10 cellular contexts compared by ENCODE assay signal in the genomic region with DNA sequence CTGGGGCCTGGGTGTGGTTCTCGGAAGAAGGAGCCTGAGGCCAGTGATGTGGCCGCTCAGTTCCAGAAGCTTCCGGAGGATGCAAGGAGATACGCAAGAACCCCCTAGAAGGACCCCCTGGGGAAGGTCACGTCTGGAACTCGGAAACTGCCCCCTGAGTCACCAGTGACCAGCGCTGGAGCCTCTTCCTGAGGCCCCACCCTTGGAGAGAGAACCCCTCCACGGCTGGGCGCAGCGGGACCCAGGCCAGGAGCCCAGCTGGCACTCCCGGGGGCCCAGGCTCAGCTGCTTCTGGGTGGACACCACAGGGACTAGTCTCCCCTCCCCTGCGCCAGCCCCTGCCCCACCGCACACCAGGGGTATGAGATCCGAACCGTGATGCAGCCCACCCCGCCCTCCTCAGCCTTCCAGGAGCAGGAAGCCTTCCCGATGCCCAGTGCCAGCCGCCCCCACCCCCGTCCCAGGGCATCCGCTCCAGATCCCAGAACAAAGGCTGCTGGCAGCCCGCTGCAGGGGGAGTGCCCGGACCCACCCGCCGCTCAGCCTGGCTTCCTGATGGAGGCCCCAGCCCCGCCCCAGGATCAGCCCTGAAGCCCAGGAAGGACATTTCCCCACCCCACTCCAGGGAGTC. TPM values are rescaled to one million over a fixed set of nuclear protein-coding genes. Genes with fewer than 3 reads are reported as not detected.
A peak's percentile ranks its signal among the peaks of the same experiment; 100 is the strongest.
DNase-seq lines count a peak whose midpoint lies in the region; ATAC-seq and TF ChIP-seq lines count a peak whose summit lies in the region.
"Had no signal": no experiment of that assay in that cellular context is flagged by ENCODE, and none has a peak within 500 bp of the region (broad histone marks: within the 10 kb centered on the region; RNA-seq: fewer than 3 reads in every experiment).

No MANE protein-coding gene starts in this region.

- H3K27me3 ChIP-seq in endodermal cell (ENCODE audit: control insufficient read depth, insufficient read depth, low read length, poor library complexity, severe bottlenecking) (no peaks in the 10 kb centered on the region), lung (ENCODE audit: control insufficient read depth, insufficient read depth) (no peaks in the 10 kb centered on the region), uterus (no peaks in the 10 kb centered on the region)

- POLR2A ChIA-PET in OCI-LY7 (lab: Charles Lee), result interaction anchor here (1.4 kb wide), 1 partner anchor 20 kb away, joined by 5 read pairs; no protein-coding TSS in a partner anchor

- no peaks in the 10 kb centered on the region for H3K9me3 Mint-ChIP-seq in endodermal cell

- H3K9ac ChIP-seq in endodermal cell (ENCODE audit: extremely low read depth, low read length, poor library complexity, severe bottlenecking), result no peak overlapping the region

- CTCF ChIA-PET in OCI-LY7 (lab: Charles Lee; ENCODE audit: unreplicated experiment), result interaction anchor here (0.5 kb wide), 1 partner anchor 28 kb away, joined by 3 read pairs; no protein-coding TSS in a partner anchor

- H3K27me3 Mint-ChIP-seq in endodermal cell (ENCODE audit: insufficient read depth), result no peaks in the 10 kb centered on the region

- peak overlapping the region; percentile 46 for H3K27ac ChIP-seq in OCI-LY7 (ENCODE audit: low read depth, low read length, poor library complexity, severe bottlenecking)
- H3K27ac ChIP-seq in endodermal cell (ENCODE audit: low read depth, low read length), result no peak overlapping the region
- H3K27ac ChIP-seq in lung (ENCODE audit: low read depth in 1 of 2, low read length in 1 of 2), result peak overlapping the region; percentile 87 to 91
- peak overlapping the region; percentile 91 to 92 for H3K27ac ChIP-seq in uterus

- peak overlapping the region; percentile 61 for H3K4me2 ChIP-seq in OCI-LY7 (ENCODE audit: low read length)

- peaks cover 3% of the 10 kb centered on the region for H3K36me3 Mint-ChIP-seq in endodermal cell (ENCODE audit: low read depth)

- DNase-seq in OCI-LY7 (ENCODE audit: low spot score), result no peak
- peak; percentile 47 for DNase-seq in endodermal cell
- DNase-seq in lung (ENCODE audit: low spot score), result no peak
- peak in 1 of 2 donors; percentile 75 for DNase-seq in uterus
- DNase-seq in effector CD4-positive, alpha-beta T cell, result no peak
- DNase-seq: activated gamma-delta T cell treated with Interleukin-2 at 50 U/mL for 16 hours, MM.1S had no signal

- H3K79me2 ChIP-seq in OCI-LY7 (ENCODE audit: insufficient read depth, low read depth, low read length), result no peaks in the 10 kb centered on the region

- H3K4me1 Mint-ChIP-seq in endodermal cell, result peaks cover 26% of the 10 kb centered on the region

- TF ChIP-seq CTCF in OCI-LY7 (conservative IDR thresholded peaks at IDR 0.05; ENCODE audit: low read length) (no peak), endodermal cell (conservative IDR thresholded peaks at IDR 0.05) (no peak), lung (IDR thresholded peaks at IDR 0.05; ENCODE audit: control extremely low read depth, extremely low read depth) (no peak), uterus (IDR thresholded peaks at IDR 0.05) (no peak)

- 92 to 94% methylated on average over 11 to 25 of the region's 25 CpGs for WGBS in endodermal cell (ENCODE audit: insufficient coverage in 1 of 2, insufficient read length in 1 of 2), 2 experiments
- WGBS in lung, 2 donors, result 53 to 78% methylated on average over 21 to 25 of the region's 25 CpGs

- H3K4me1 ChIP-seq in OCI-LY7 (ENCODE audit: insufficient read depth, low read length, poor library complexity, severe bottlenecking) (peaks cover 66% of the 10 kb centered on the region), endodermal cell (ENCODE audit: control insufficient read depth, insufficient read depth, low read length) (peaks cover 45% of the 10 kb centered on the region), lung (ENCODE audit: control insufficient read depth in 2 of 2, insufficient read depth in 2 of 2, low read length in 2 of 2) (peaks cover 24 to 65% of the 10 kb centered on the region in 2 donors), uterus (peaks cover 7 to 38% of the 10 kb centered on the region in 2 donors)

- intact Hi-C loops in OCI-LY7 (cut with micrococcal nuclease; ENCODE audit: unreplicated experiment) (loop anchor here (1.0 kb wide), 1 partner anchor 20 kb away; no protein-coding TSS in a partner anchor), uterus (cut with DNase I; ENCODE audit: low total_unique reads) (no loop called here)

- H3K36me3 ChIP-seq in OCI-LY7 (ENCODE audit: insufficient read depth, low read length) (no peaks in the 10 kb centered on the region; the same call in 1 of the 2 replicates), endodermal cell (ENCODE audit: control insufficient read depth, insufficient read depth, low read length) (peaks cover 30% of the 10 kb centered on the region), lung (ENCODE audit: control insufficient read depth in 2 of 2, insufficient read depth in 2 of 2, low read length in 2 of 2) (peaks cover 0 to 11% of the 10 kb centered on the region in 2 donors), uterus (no peaks in the 10 kb centered on the region)

- no peak for TF ChIP-seq POLR2A in uterus (IDR thresholded peaks at IDR 0.05)

- no peaks in the 10 kb centered on the region for H4K20me1 ChIP-seq in OCI-LY7 (ENCODE audit: insufficient read depth, low read length)

- H3K4me3 Mint-ChIP-seq in endodermal cell, result no peak overlapping the region

- no peak for ATAC-seq in lung (ENCODE audit: insufficient read depth, low FRiP score)
- ATAC-seq in HG03342 (IDR thresholded peaks at IDR 0.05; ENCODE audit: unreplicated experiment), result no peak
- no peak for ATAC-seq in HG03432 (IDR thresholded peaks at IDR 0.05; ENCODE audit: unreplicated experiment)
- ATAC-seq: GM12878 had no signal

- H3K27ac Mint-ChIP-seq in endodermal cell, result no peak overlapping the region

- no peaks in the 10 kb centered on the region for H3K9me2 ChIP-seq in OCI-LY7 (ENCODE audit: insufficient read depth, low read length)

- BruUV-seq in OCI-LY7 (replicated peaks; lab: Mats Ljungman, UMichigan), result no TSS peak

- no peak overlapping the region for H2AFZ ChIP-seq in OCI-LY7 (ENCODE audit: low read length)

- H3K4me3 ChIP-seq in OCI-LY7 (ENCODE audit: low read depth, low read length, poor library complexity, severe bottlenecking) (no peak overlapping the region), endodermal cell (ENCODE audit: low read length) (no peak overlapping the region), lung (no peak overlapping the region), uterus (no peak overlapping the region)
- H3K4me3 ChIP-seq: GM12878 had no signal

- H3K9me3 ChIP-seq in OCI-LY7 (ENCODE audit: low read length) (no peaks in the 10 kb centered on the region), endodermal cell (ENCODE audit: control insufficient read depth, low read length) (no peaks in the 10 kb centered on the region), lung (ENCODE audit: control insufficient read depth in 2 of 2, insufficient read depth in 1 of 2, low read length in 1 of 2) (no peaks in the 10 kb centered on the region), uterus (no peaks in the 10 kb centered on the region)

RNA-seq across cellular contexts. Expression of gene LAMA5, which starts 7.5 kb away (rescaled TPM):
- total RNA-seq in OCI-LY7 (2014; rRNA removed; shearing (Covaris generic)), result 53.3 and 59.3 TPM in 2 replicates
- total RNA-seq in OCI-LY7 (2022) (144 and 162 TPM in 2 replicates), endodermal cell (100 to 1,000 TPM; 315 to 369 TPM), lung (100 to 1,000 TPM; 209 to 315 TPM), uterus (100 to 1,000 TPM in 2 of 4 donors, 10 to 100 TPM in 2; 50.6 to 375 (median 90.8) TPM)
- 95.9 TPM for polyA plus RNA-seq in endodermal cell (2013, experiment 1 of 2)
- polyA plus RNA-seq in endodermal cell (2013, experiment 2 of 2), result 89.1 TPM
- polyA plus RNA-seq in lung, result 100 to 1,000 TPM; 116 to 279 TPM

RNA-seq across cellular contexts. Expression of gene RPS21, which starts 27.3 kb away (rescaled TPM):
- total RNA-seq in OCI-LY7 (2014; rRNA removed; shearing (Covaris generic)), result 2,092 and 3,376 TPM in 2 replicates
- 2,373 and 2,571 TPM in 2 replicates for total RNA-seq in OCI-LY7 (2022)
- total RNA-seq in endodermal cell, result 1,000 to 10,000 TPM; 1,288 to 1,382 TPM
- polyA plus RNA-seq in endodermal cell (2013, experiment 1 of 2), result 1,213 TPM
- 1,212 TPM for polyA plus RNA-seq in endodermal cell (2013, experiment 2 of 2)
- 1,000 to 10,000 TPM in 1 of 2 donors, 100 to 1,000 TPM in 1; 222 to 1,251 TPM for total RNA-seq in lung
- polyA plus RNA-seq in lung, result 1,000 to 10,000 TPM; 4,051 to 4,827 TPM
- total RNA-seq in uterus, result over 10,000 TPM in 1 of 4 donors, 1,000 to 10,000 TPM in 3; 1,151 to 14,756 (median 1,928) TPM

RNA-seq across cellular contexts. Expression of gene CABLES2, which starts 47.5 kb away (rescaled TPM):
- 11.1 and 14.8 TPM in 2 replicates for total RNA-seq in OCI-LY7 (2014; rRNA removed; shearing (Covaris generic))
- total RNA-seq in OCI-LY7 (2022) (22.5 and 23.3 TPM in 2 replicates), endodermal cell (10 to 100 TPM; 10.4 to 15.6 TPM), lung (1 to 10 TPM; 3.5 to 4.4 TPM), uterus (10 to 100 TPM in 1 of 4 donors, 1 to 10 TPM in 2, under 1 TPM in 1; 0.29 to 10.6 (median 2.6) TPM)
- polyA plus RNA-seq in endodermal cell (2013, experiment 1 of 2), result 13.5 TPM
- 13.0 TPM for polyA plus RNA-seq in endodermal cell (2013, experiment 2 of 2)
- polyA plus RNA-seq in lung, result 1 to 10 TPM; 1.9 to 3.7 TPM

RNA-seq across cellular contexts. Expression of gene ADRM1, which starts 56.8 kb away (rescaled TPM):
- total RNA-seq in OCI-LY7 (2014; rRNA removed; shearing (Covaris generic)), result 123 and 128 TPM in 2 replicates
- total RNA-seq in OCI-LY7 (2022), result 70.7 and 87.0 TPM in 2 replicates
- 100 to 1,000 TPM; 105 to 106 TPM for total RNA-seq in endodermal cell
- polyA plus RNA-seq in endodermal cell (2013, experiment 1 of 2), result 77.9 TPM
- polyA plus RNA-seq in endodermal cell (2013, experiment 2 of 2), result 81.6 TPM
- total RNA-seq in lung, result 100 to 1,000 TPM in 1 of 2 donors, 10 to 100 TPM in 1; 43.1 to 104 TPM
- 100 to 1,000 TPM; 108 to 140 TPM for polyA plus RNA-seq in lung
- 10 to 100 TPM; 42.9 to 82.7 (median 60.9) TPM for total RNA-seq in uterus
